Comparison of ENCODE assay signal across 31 cellular contexts in genomic region chr10:88594482-88594881, GRCh38. TPM values are rescaled to one million over a fixed set of nuclear protein-coding genes. Genes with fewer than 3 reads are reported as not detected.
"Had no signal": no experiment of that assay in that cellular context is flagged by ENCODE, and none has a peak within 500 bp of the region (broad histone marks: within the 10 kb centered on the region; RNA-seq: fewer than 3 reads in every experiment).

No MANE protein-coding gene starts in this region.

- H3K4me3 ChIP-seq: colonic mucosa, esophagus squamous epithelium, gastrocnemius medialis, heart right ventricle, left lung, lower lobe of right lung, mucosa of descending colon had no signal

- DNase-seq: colonic mucosa; cortex of kidney; effector CD8-positive, alpha-beta T cell; effector memory CD8-positive, alpha-beta T cell; endodermal cell; erythroblast; esophagus squamous epithelium; foreskin fibroblast; foreskin melanocyte; gastrocnemius medialis; glutamatergic neuron; head of caudate nucleus; heart right ventricle; hippocampal formation; left cardiac atrium; left lung; left ventricle myocardium superior; lower lobe of right lung; mesenchymal stem cell; mucosa of descending colon; naive B cell had no signal

- H3K36me3 ChIP-seq: colonic mucosa, esophagus squamous epithelium, gastrocnemius medialis, heart right ventricle, left lung, lower lobe of right lung had no signal

- FAIRE-seq: endometrium, islet of Langerhans, keratinocyte had no signal

- H3K27me3 ChIP-seq: colonic mucosa, esophagus squamous epithelium, gastrocnemius medialis, heart right ventricle, left lung had no signal

- H3K27ac ChIP-seq: colonic mucosa, epithelial cell of prostate, esophagus squamous epithelium, gastrocnemius medialis, heart right ventricle, left lung, lower lobe of right lung had no signal

- ATAC-seq: effector memory CD8-positive, alpha-beta T cell; esophagus mucosa; gastrocnemius medialis; heart right ventricle; left cardiac atrium; left lung; left ventricle myocardium superior; lower lobe of right lung; mucosa of descending colon had no signal

- H3K9me3 ChIP-seq: colonic mucosa, esophagus squamous epithelium, gastrocnemius medialis, heart right ventricle, left lung, lower lobe of right lung, mucosa of descending colon had no signal

- H3K4me1 ChIP-seq: colonic mucosa, esophagus squamous epithelium, gastrocnemius medialis, heart right ventricle, lower lobe of right lung had no signal

RNA-seq across cellular contexts. Expression of gene LIPJ, which starts 7.9 kb away (rescaled TPM):
- total RNA-seq: dermis microvascular lymphatic vessel endothelial cell, endodermal cell, glomerular endothelial cell, left cardiac atrium, left lung, left ventricle myocardium superior, lung microvascular endothelial cell, mesenteric fat pad, myocyte had no signal
